Comparison of ENCODE assay signal across 32 cellular contexts in the genomic region with DNA sequence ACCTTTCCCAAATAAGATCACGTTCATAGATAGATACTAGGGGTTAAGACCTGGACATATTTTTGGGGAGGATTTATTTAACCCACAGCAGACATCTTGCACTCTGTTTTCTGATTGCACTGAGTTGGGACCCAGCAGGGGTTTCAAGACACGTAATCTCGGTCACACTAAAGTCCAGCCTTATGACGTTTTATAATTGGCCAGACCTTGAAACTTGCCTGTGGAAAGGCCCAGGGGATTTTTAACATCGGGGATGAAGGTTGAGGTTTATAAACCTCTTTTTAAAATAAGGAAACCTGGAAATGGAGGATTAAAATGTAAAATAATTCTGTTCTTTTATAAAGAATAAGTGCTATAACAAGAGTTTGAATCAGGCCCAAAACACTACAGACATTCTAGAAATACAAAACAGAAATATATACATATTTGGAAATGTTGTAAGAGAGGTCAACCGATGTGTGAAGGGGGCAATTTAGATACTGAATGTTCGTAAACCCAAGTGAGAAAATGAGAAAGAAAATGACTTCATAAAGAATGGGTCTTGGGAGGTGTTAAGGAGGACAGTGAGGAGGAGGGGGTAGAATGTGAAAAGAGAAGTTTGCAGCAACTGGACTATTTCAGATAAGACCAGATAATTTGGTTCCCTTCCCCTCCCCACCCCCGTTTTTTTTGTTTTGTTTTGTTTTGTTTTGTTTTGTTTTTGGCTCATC.
DNase-seq lines count a peak whose midpoint lies in the region; ATAC-seq lines count a peak whose summit lies in the region.
"Had no signal": no experiment of that assay in that cellular context is flagged by ENCODE, and none has a peak within 500 bp of the region (broad histone marks: within the 10 kb centered on the region; RNA-seq: fewer than 3 reads in every experiment).

No MANE protein-coding gene starts in this region.

- peaks cover 7 to 21% of the 10 kb centered on the region in 2 donors for H3K36me3 Mint-ChIP-seq in activated T-cell treated with anti-CD3 and anti-CD28 coated beads, Interleukin-2, amount 50 U/mL, for 72 hours (ENCODE audit: insufficient read depth in 2 of 2)
- H3K36me3 Mint-ChIP-seq in activated T-helper 17 cell treated with anti-CD3 and anti-CD28 coated beads, Interleukin-2, amount 50 U/mL, for 72 hours (ENCODE audit: low read depth), result peaks cover 38% of the 10 kb centered on the region

- H3K4me1 Mint-ChIP-seq in activated T-cell treated with anti-CD3 and anti-CD28 coated beads, Interleukin-2, amount 50 U/mL, for 72 hours (ENCODE audit: low read depth), result peaks cover 14% of the 10 kb centered on the region
- peaks cover 4% of the 10 kb centered on the region for H3K4me1 Mint-ChIP-seq in activated T-helper 17 cell treated with anti-CD3 and anti-CD28 coated beads, Interleukin-2, amount 50 U/mL, for 72 hours
- H3K4me1 Mint-ChIP-seq: GM23338, naive B cell had no signal

- H3K9me3 Mint-ChIP-seq in activated T-cell treated with anti-CD3 and anti-CD28 coated beads, Interleukin-2, amount 50 U/mL, for 72 hours, result peaks cover 8 to 10% of the 10 kb centered on the region in 2 donors
- H3K9me3 Mint-ChIP-seq in activated T-helper 17 cell treated with anti-CD3 and anti-CD28 coated beads, Interleukin-2, amount 50 U/mL, for 72 hours, result peaks cover 5% of the 10 kb centered on the region

- no peak for ATAC-seq in activated T-cell treated with anti-CD3 and anti-CD28 coated beads, Interleukin-2, amount 50 U/mL, for 72 hours (replicated peaks in 1 of 2)
- ATAC-seq in HG02852 (IDR thresholded peaks at IDR 0.05; ENCODE audit: unreplicated experiment) (peak; percentile 60), sciatic nerve (no peak)
- no peak for ATAC-seq in activated T-helper 17 cell treated with anti-CD3 and anti-CD28 coated beads, Interleukin-2, amount 50 U/mL, for 72 hours (replicated peaks)
- ATAC-seq: body of pancreas, GM23338, Panc1, SK-N-SH treated with all-trans-retinoic acid at 6 μM for 48 hours had no signal

- intact Hi-C loops in sciatic nerve (cut with DNase I), result no loop called here

- H3K27ac Mint-ChIP-seq in activated T-cell treated with anti-CD3 and anti-CD28 coated beads, Interleukin-2, amount 50 U/mL, for 72 hours, result peak overlapping the region; percentile 49
- peak overlapping the region; percentile 61 for H3K27ac Mint-ChIP-seq in activated T-helper 17 cell treated with anti-CD3 and anti-CD28 coated beads, Interleukin-2, amount 50 U/mL, for 72 hours
- H3K27ac Mint-ChIP-seq: GM23338; HFFc6; progenitor cell of endocrine pancreas; T-helper 1 cell treated with Interleukin-12 subunit alpha and Interleukin-12 subunit beta and Interleukin-4 antibody, amounts not matched to agents 30 μg/mL and 1 μg/mL, for 36 hours had no signal

- no peaks in the 10 kb centered on the region for H3K27me3 Mint-ChIP-seq in activated T-cell treated with anti-CD3 and anti-CD28 coated beads, Interleukin-2, amount 50 U/mL, for 72 hours (ENCODE audit: low read depth)
- no peaks in the 10 kb centered on the region for H3K27me3 Mint-ChIP-seq in activated T-helper 17 cell treated with anti-CD3 and anti-CD28 coated beads, Interleukin-2, amount 50 U/mL, for 72 hours
- H3K27me3 Mint-ChIP-seq: naive B cell, progenitor cell of endocrine pancreas had no signal

- DNase-seq in activated T-cell treated with anti-CD3 and anti-CD28 coated beads, Interleukin-2, amount 50 U/mL, for 72 hours, result no peak
- DNase-seq in activated T-cell treated with anti-CD3 and anti-CD28 coated beads for 4 hours (no peak), NCI-H2081 treated with DMSO at 0.1 percent for 48 hours (lab: John Stamatoyannopoulos, UW) (no peak), sciatic nerve (ENCODE audit: low spot score) (no peak), OCI-M2 (lab: John Stamatoyannopoulos, UW; ENCODE audit: unreplicated experiment) (no peak)
- no peak for DNase-seq in stimulated activated CD4-positive, alpha-beta T cell treated with anti-CD3 and anti-CD28 coated beads, Interleukin-4, amount 100 ng/mL, for 24 hours
- DNase-seq: activated naive CD4-positive, alpha-beta T cell treated with Interleukin-2 at 50 U/mL for 16 hours; adrenal gland; body of pancreas; Caco-2; dermis blood vessel endothelial cell; DMS79; foreskin fibroblast; GDM1; head of caudate nucleus; HFFc6; left ventricle myocardium inferior; MG63; naive B cell; NCI-H1105; NCI-H187 treated with DMSO at 0.1 percent for 48 hours; NCI-H2171 treated with DMSO at 0.1 percent for 48 hours; Right ventricle myocardium superior; stimulated activated CD4-positive, alpha-beta T cell treated with anti-CD3 and anti-CD28 coated beads, Interleukin-4, amount 100 ng/mL, for 4 hours; trophoblast cell had no signal

- H3K4me3 Mint-ChIP-seq in activated T-cell treated with anti-CD3 and anti-CD28 coated beads, Interleukin-2, amount 50 U/mL, for 72 hours, result peak overlapping the region in 1 of 2 donors; percentile 3
- H3K4me3 Mint-ChIP-seq in activated T-helper 17 cell treated with anti-CD3 and anti-CD28 coated beads, Interleukin-2, amount 50 U/mL, for 72 hours, result no peak overlapping the region
- H3K4me3 Mint-ChIP-seq: GM23338; HFFc6; naive B cell; T-helper 1 cell treated with Interleukin-12 subunit alpha and Interleukin-12 subunit beta and Interleukin-4 antibody, amounts not matched to agents 30 μg/mL and 1 μg/mL, for 36 hours had no signal
